In genomic region chr7:1368682-1369571, GRCh38 we compare ENCODE assay signal across 8 cellular contexts.
DNase-seq lines count a peak whose midpoint lies in the region; ATAC-seq lines count a peak whose summit lies in the region.

No MANE protein-coding gene starts in this region.

- intact Hi-C loops in activated CD4-positive, alpha-beta T cell treated with anti-CD3 and anti-CD28 coated beads, Interleukin-2, amount 10 ng/mL, durations not matched to agents 24 days and 14 days (cut with micrococcal nuclease) = no loop called here

- H3K4me1 Mint-ChIP-seq in activated CD4-positive, alpha-beta T cell treated with anti-CD3 and anti-CD28 coated beads, Interleukin-2, amount 10 ng/mL, durations not matched to agents 24 days and 14 days = peaks cover 2% of the 10 kb centered on the region

- ATAC-seq in GM19467 (IDR thresholded peaks at IDR 0.05; ENCODE audit: unreplicated experiment) = no peak
- ATAC-seq in HG03460 (IDR thresholded peaks at IDR 0.05; ENCODE audit: unreplicated experiment) = no peak

- H3K27ac Mint-ChIP-seq in activated CD4-positive, alpha-beta T cell treated with anti-CD3 and anti-CD28 coated beads, Interleukin-2, amount 10 ng/mL, durations not matched to agents 24 days and 14 days = no peak overlapping the region

- H3K9me3 Mint-ChIP-seq in activated CD4-positive, alpha-beta T cell treated with anti-CD3 and anti-CD28 coated beads, Interleukin-2, amount 10 ng/mL, durations not matched to agents 24 days and 14 days = no peaks in the 10 kb centered on the region

- H3K4me3 Mint-ChIP-seq in activated CD4-positive, alpha-beta T cell treated with anti-CD3 and anti-CD28 coated beads, Interleukin-2, amount 10 ng/mL, durations not matched to agents 24 days and 14 days = peak overlapping the region; percentile 45

- DNase-seq in ELF-1 (ENCODE audit: low read depth, low spot score) (peak; percentile 95), M059J (ENCODE audit: low read depth) (peak; percentile 17), left kidney (ENCODE audit: low read depth, low spot score) (peak; percentile 91), MV-4-11 (lab: John Stamatoyannopoulos, UW) (no peak)
- peak; percentile 75 for DNase-seq in activated CD4-positive, alpha-beta T cell treated with anti-CD3 and anti-CD28 coated beads, Interleukin-2, amount 10 ng/mL, durations not matched to agents 24 days and 14 days
- DNase-seq in stimulated activated naive CD4-positive, alpha-beta T cell treated with Interleukin-2 at 50 U/mL for 16 hours (lab: John Stamatoyannopoulos, UW) = no peak

- H3K36me3 Mint-ChIP-seq in activated CD4-positive, alpha-beta T cell treated with anti-CD3 and anti-CD28 coated beads, Interleukin-2, amount 10 ng/mL, durations not matched to agents 24 days and 14 days (ENCODE audit: low read depth) = no peaks in the 10 kb centered on the region

- peaks cover 22% of the 10 kb centered on the region for H3K27me3 Mint-ChIP-seq in activated CD4-positive, alpha-beta T cell treated with anti-CD3 and anti-CD28 coated beads, Interleukin-2, amount 10 ng/mL, durations not matched to agents 24 days and 14 days

Comparison
In these comparisons a context has a peak if more than half of its experiments do, and no peak if none do; other contexts are left out.
1. DNase-seq: peak in ELF-1 (single experiment), M059J (single experiment), activated CD4-positive, alpha-beta T cell treated with anti-CD3 and anti-CD28 coated beads, Interleukin-2, amount 10 ng/mL, durations not matched to agents 24 days and 14 days (single experiment) and left kidney (single experiment); none in stimulated activated naive CD4-positive, alpha-beta T cell treated with Interleukin-2 at 50 U/mL for 16 hours (single experiment) and MV-4-11 (single experiment).